Comparison of ENCODE assay signal across 1 cellular context in genomic region chr3:184711366-184712247, GRCh38.
TF ChIP-seq lines count a peak whose summit lies in the region.

TSS of gene MAGEF1 (minus strand) at chr3:184712064. CDS start at chr3:184711821, 243 bp downstream.

TF ChIP-seq in HEK293, 187 proteins besides CTCF, POLR2A, EP300 and RAD21 (continued from another document and continues in another):
- TF ChIP-seq ZNF792 (tag by site-specific recombination; IDR thresholded peaks at IDR 0.05) (no peak), KLF16 (tag by site-specific recombination; IDR thresholded peaks at IDR 0.05) (peak; percentile 50), ZFP69B (tag by site-specific recombination; IDR thresholded peaks at IDR 0.05) (peak; percentile 77; the same call in 1 of the 2 replicates), FEZF1 (tag by site-specific recombination; IDR thresholded peaks at IDR 0.05) (peak; percentile 4; the same call in 1 of the 2 replicates), HOXC10 (CRISPR knock-in tag; IDR thresholded peaks at IDR 0.05) (0 out of 2 replicates have a peak, but pooled peaks have one; percentile 57), ZBTB11 (tag by site-specific recombination; conservative IDR thresholded peaks at IDR 0.05; ENCODE audit: low read depth) (peak; percentile 94), ZNF701 (tag by site-specific recombination; IDR thresholded peaks at IDR 0.05) (no peak), ZSCAN16 (tag by site-specific recombination; IDR thresholded peaks at IDR 0.05) (no peak), ZNF530 (tag by site-specific recombination; IDR thresholded peaks at IDR 0.05; ENCODE audit: low read depth) (no peak), YY2 (tag by site-specific recombination; IDR thresholded peaks at IDR 0.05) (peak; percentile 82), ZNF449 (tag by site-specific recombination; IDR thresholded peaks at IDR 0.05) (no peak), ZNF629 (tag by site-specific recombination; IDR thresholded peaks at IDR 0.05) (peak; percentile 94), GLI2 (tag by site-specific recombination; IDR thresholded peaks at IDR 0.05; ENCODE audit: borderline replicate concordance, low read depth) (no peak), OVOL3 (tag by site-specific recombination; IDR thresholded peaks at IDR 0.05) (0 out of 2 replicates have a peak, but pooled peaks have one; percentile 14), ZNF843 (tag by site-specific recombination; IDR thresholded peaks at IDR 0.05) (0 out of 2 replicates have a peak, but pooled peaks have one; percentile 29), HOXA7 (CRISPR knock-in tag; IDR thresholded peaks at IDR 0.05; ENCODE audit: borderline replicate concordance) (no peak), ZNF596 (tag by site-specific recombination; IDR thresholded peaks at IDR 0.05) (no peak), MZF1 (tag by site-specific recombination; IDR thresholded peaks at IDR 0.05; ENCODE audit: borderline replicate concordance) (no peak), WT1 (tag by site-specific recombination; IDR thresholded peaks at IDR 0.05) (0 out of 2 replicates have a peak, but pooled peaks have one; percentile 23), ZNF626 (tag by site-specific recombination; IDR thresholded peaks at IDR 0.05) (0 out of 2 replicates have a peak, but pooled peaks have one; percentile 60), ZNF341 (tag by site-specific recombination; IDR thresholded peaks at IDR 0.05; ENCODE audit: low read depth) (0 out of 2 replicates have a peak, but pooled peaks have one; percentile 29), SP3 (tag by site-specific recombination; IDR thresholded peaks at IDR 0.05) (peak; percentile 64), PRDM1 (tag by site-specific recombination; IDR thresholded peaks at IDR 0.05) (no peak), ZNF518A (tag by site-specific recombination; conservative IDR thresholded peaks at IDR 0.05; ENCODE audit: low read depth) (peak; percentile 43; the same call in 1 of the 2 replicates), SCRT2 (tag by site-specific recombination; IDR thresholded peaks at IDR 0.05) (peak; percentile 61), PATZ1 (tag by site-specific recombination; IDR thresholded peaks at IDR 0.05) (peak; percentile 91), KLF17 (tag by site-specific recombination; IDR thresholded peaks at IDR 0.05) (peak; percentile 35; the same call in 1 of the 2 replicates), ZNF335 (tag by site-specific recombination; conservative IDR thresholded peaks at IDR 0.05) (peak; percentile 89), ZNF433 (tag by site-specific recombination; IDR thresholded peaks at IDR 0.05; ENCODE audit: low read depth) (no peak), IKZF3 (tag by site-specific recombination; IDR thresholded peaks at IDR 0.05) (no peak), ZNF76 (tag by site-specific recombination; IDR thresholded peaks at IDR 0.05; ENCODE audit: borderline replicate concordance, low read depth) (peak; percentile 68; the same call in 1 of the 2 replicates), ZNF48 (tag by site-specific recombination; IDR thresholded peaks at IDR 0.05) (no peak), ZNF660 (tag by site-specific recombination; IDR thresholded peaks at IDR 0.05) (peak; percentile 85), GLIS1 (tag by site-specific recombination; IDR thresholded peaks at IDR 0.05) (peak; percentile 64), ZEB2 (tag by site-specific recombination; IDR thresholded peaks at IDR 0.05) (peak; percentile 59), ZNF354C (tag by site-specific recombination; IDR thresholded peaks at IDR 0.05; ENCODE audit: borderline replicate concordance, low read depth) (no peak), ZSCAN5A (tag by site-specific recombination; IDR thresholded peaks at IDR 0.05) (peak; percentile 81; the same call in 1 of the 2 replicates), OSR2 (tag by site-specific recombination; IDR thresholded peaks at IDR 0.05) (peak; percentile 74), ZNF391 (tag by site-specific recombination; IDR thresholded peaks at IDR 0.05; ENCODE audit: borderline replicate concordance, low read depth) (no peak), ZNF19 (tag by site-specific recombination; IDR thresholded peaks at IDR 0.05; ENCODE audit: low read depth) (no peak), ZNF280C (tag by site-specific recombination; IDR thresholded peaks at IDR 0.05) (no peak), ZBTB20 (tag by site-specific recombination; IDR thresholded peaks at IDR 0.05) (peak; percentile 71), ZBTB1 (tag by site-specific recombination; IDR thresholded peaks at IDR 0.05) (no peak), ZNF239 (tag by site-specific recombination; IDR thresholded peaks at IDR 0.05) (peak; percentile 32; the same call in 1 of the 2 replicates), ZNF513 (tag by site-specific recombination; IDR thresholded peaks at IDR 0.05) (peak; percentile 39; the same call in 1 of the 2 replicates), ZBTB21 (tag by site-specific recombination; IDR thresholded peaks at IDR 0.05) (peak; percentile 77)
